Comparison of ENCODE assay signal across 16 cellular contexts in genomic region chr3:64675848-64676247, GRCh38. TPM values are rescaled to one million over a fixed set of nuclear protein-coding genes. Genes with fewer than 3 reads are reported as not detected.
DNase-seq lines count a peak whose midpoint lies in the region; ATAC-seq and TF ChIP-seq lines count a peak whose summit lies in the region.
"Had no signal": no experiment of that assay in that cellular context is flagged by ENCODE, and none has a peak within 500 bp of the region (broad histone marks: within the 10 kb centered on the region; RNA-seq: fewer than 3 reads in every experiment).

No MANE protein-coding gene starts in this region.

- H3K27ac ChIP-seq in esophagus muscularis mucosa (replicated peaks in 1 of 4) (peak overlapping the region in 1 of 4 donors; percentile 7), smooth muscle cell (ENCODE audit: low read depth) (peak overlapping the region; percentile 95), mammary epithelial cell (ENCODE audit: insufficient read depth, low read depth, low read length) (no peak overlapping the region)
- H3K27ac ChIP-seq: BLaER1 treated with 17β-estradiol and CSF1 and Interleukin-3, amounts not matched to agents 10 nM and 100 nM had no signal

- H3K9me3 ChIP-seq in BE2C (no peaks in the 10 kb centered on the region), esophagus muscularis mucosa (no peaks in the 10 kb centered on the region), smooth muscle cell (replicated peaks; ENCODE audit: low read depth) (no peaks in the 10 kb centered on the region), mammary epithelial cell (replicated peaks; ENCODE audit: insufficient read depth, low read length) (no peaks in the 10 kb centered on the region)
- H3K9me3 ChIP-seq: BLaER1 treated with 17β-estradiol and CSF1 and Interleukin-3, amounts not matched to agents 10 nM and 100 nM had no signal

- no peak for TF ChIP-seq CTCF in BE2C (IDR thresholded peaks at IDR 0.05; ENCODE audit: low read depth, low read length)
- no peak for TF ChIP-seq CTCF in esophagus muscularis mucosa (IDR thresholded peaks at IDR 0.05)
- no peak for TF ChIP-seq CTCF in smooth muscle cell (IDR thresholded peaks at IDR 0.05; ENCODE audit: borderline replicate concordance, insufficient read depth, poor library complexity, severe bottlenecking)
- TF ChIP-seq CTCF in mammary epithelial cell (conservative IDR thresholded peaks at IDR 0.05 in 1 of 2, IDR thresholded peaks at IDR 0.05 in 1 of 2; ENCODE audit: extremely low read depth in 1 of 2, insufficient read depth in 1 of 2, low read depth in 1 of 2, low read length in 2 of 2) = no peak

- H3K4me2 ChIP-seq in smooth muscle cell (no peak overlapping the region), mammary epithelial cell (ENCODE audit: insufficient read depth, low read depth, low read length) (no peak overlapping the region)
- H3K4me2 ChIP-seq: BLaER1 treated with 17β-estradiol and CSF1 and Interleukin-3, amounts not matched to agents 10 nM and 100 nM had no signal

- H3K4me1 ChIP-seq in BE2C (peaks cover 27% of the 10 kb centered on the region), esophagus muscularis mucosa (peaks cover 5 to 34% (median 14%) of the 10 kb centered on the region in 4 donors), smooth muscle cell (ENCODE audit: low read depth) (peaks cover 22% of the 10 kb centered on the region), mammary epithelial cell (ENCODE audit: insufficient read depth, low read length) (no peaks in the 10 kb centered on the region)
- H3K4me1 ChIP-seq: BLaER1 treated with 17β-estradiol and CSF1 and Interleukin-3, amounts not matched to agents 10 nM and 100 nM had no signal

- CTCF ChIA-PET in mammary epithelial cell (lab: Charles Lee; ENCODE audit: low non-redundant PET) = no interaction called here

- no peak for ATAC-seq in activated naive CD4-positive, alpha-beta T cell treated with anti-CD3 and anti-CD28 coated beads, Interleukin-2, amount 50 U/mL, for 72 hours
- ATAC-seq: HCT116 had no signal

- 89% methylated on average over 1 of the region's 1 CpG for WGBS in esophagus muscularis mucosa
- 55% methylated on average over 1 of the region's 1 CpG for WGBS in smooth muscle cell (ENCODE audit: low lambda C conversion rate)
- WGBS in mammary epithelial cell (ENCODE audit: low coverage, missing lambda C conversion rate) = 100% methylated on average over 1 of the region's 1 CpG

- peaks cover 4 to 8% of the 10 kb centered on the region in 2 donors for H3K9me3 Mint-ChIP-seq in activated naive CD4-positive, alpha-beta T cell treated with anti-CD3 and anti-CD28 coated beads, Interleukin-2, amount 50 U/mL, for 72 hours

- peaks cover 19% of the 10 kb centered on the region for H3F3A ChIP-seq in smooth muscle cell (ENCODE audit: low read depth)

- no peak for TF ChIP-seq EP300 in esophagus muscularis mucosa (IDR thresholded peaks at IDR 0.05)

- H3K27me3 ChIP-seq in BE2C (no peaks in the 10 kb centered on the region), esophagus muscularis mucosa (no peaks in the 10 kb centered on the region), smooth muscle cell (ENCODE audit: low read depth) (no peaks in the 10 kb centered on the region), mammary epithelial cell (ENCODE audit: insufficient read depth, low read length) (no peaks in the 10 kb centered on the region)
- H3K27me3 ChIP-seq: BLaER1 treated with 17β-estradiol and CSF1 and Interleukin-3, amounts not matched to agents 10 nM and 100 nM had no signal

- H2AFZ ChIP-seq in smooth muscle cell (ENCODE audit: low read depth) (peak overlapping the region; percentile 23), mammary epithelial cell (ENCODE audit: low read depth, low read length) (no peak overlapping the region)
- H2AFZ ChIP-seq: GM23248 had no signal

- H3K4me3 ChIP-seq in BE2C (ENCODE audit: low read depth, low read length) = no peak overlapping the region
- no peak overlapping the region for H3K4me3 ChIP-seq in esophagus muscularis mucosa
- no peak overlapping the region for H3K4me3 ChIP-seq in smooth muscle cell
- no peak overlapping the region for H3K4me3 ChIP-seq in mammary epithelial cell (replicated peaks in 1 of 3; ENCODE audit: insufficient read depth in 1 of 3, low read depth in 2 of 3, low read length in 3 of 3)
- H3K4me3 ChIP-seq: BLaER1 treated with 17β-estradiol and CSF1 and Interleukin-3, amounts not matched to agents 10 nM and 100 nM; GM23248 had no signal

- peak; percentile 53 for DNase-seq in BE2C
- DNase-seq in SK-N-DZ (ENCODE audit: low spot score) = peak; percentile 39
- DNase-seq in esophagus muscularis mucosa (ENCODE audit: extremely low spot score) = peak; percentile 37
- DNase-seq in smooth muscle cell (lab: John Stamatoyannopoulos, UW; ENCODE audit: unreplicated experiment) = no peak
- DNase-seq in mammary epithelial cell = no peak
- DNase-seq in GDM1 (lab: John Stamatoyannopoulos, UW) = no peak
- DNase-seq in activated naive CD4-positive, alpha-beta T cell treated with anti-CD3 and anti-CD28 coated beads, Interleukin-2, amount 50 U/mL, for 72 hours (ENCODE audit: low spot score in 2 of 2) = no peak
- no peak for DNase-seq in posterior vena cava (ENCODE audit: low spot score)
- DNase-seq: 8988T; AML-193; CD4-positive, CD25-positive, alpha-beta regulatory T cell; DMS79; GM23248 had no signal

- TF ChIP-seq POLR2A in esophagus muscularis mucosa (IDR thresholded peaks at IDR 0.05; ENCODE audit: low read depth) = no peak

- dilution Hi-C loops in mammary epithelial cell (cut with HindIII; ENCODE audit: low sequenced_read_pairs) = no loop called here

- H3K27ac Mint-ChIP-seq in activated naive CD4-positive, alpha-beta T cell treated with anti-CD3 and anti-CD28 coated beads, Interleukin-2, amount 50 U/mL, for 72 hours = no peak overlapping the region
- H3K27ac Mint-ChIP-seq: CD4-positive, CD25-positive, alpha-beta regulatory T cell had no signal

- H4K20me1 ChIP-seq in smooth muscle cell (ENCODE audit: low read depth) (peaks cover 3% of the 10 kb centered on the region), mammary epithelial cell (ENCODE audit: insufficient read depth, low read length) (no peaks in the 10 kb centered on the region)
- H4K20me1 ChIP-seq: BLaER1 treated with 17β-estradiol and CSF1 and Interleukin-3, amounts not matched to agents 10 nM and 100 nM had no signal

- H3K36me3 Mint-ChIP-seq in activated naive CD4-positive, alpha-beta T cell treated with anti-CD3 and anti-CD28 coated beads, Interleukin-2, amount 50 U/mL, for 72 hours = no peaks in the 10 kb centered on the region
- H3K36me3 Mint-ChIP-seq: CD4-positive, CD25-positive, alpha-beta regulatory T cell had no signal

- in situ Hi-C loops in mammary epithelial cell (cut with MboI; ENCODE audit: low sequenced_read_pairs in 2 of 2) = no loop called here

- peaks cover 79% of the 10 kb centered on the region for H3K79me2 ChIP-seq in smooth muscle cell (ENCODE audit: low read depth)
- no peaks in the 10 kb centered on the region for H3K79me2 ChIP-seq in mammary epithelial cell (ENCODE audit: insufficient read depth, low read length)

- no TSS peak for BruUV-seq in mammary epithelial cell (replicated peaks; lab: Mats Ljungman, UMichigan)

- peaks cover 40% of the 10 kb centered on the region for H3K36me3 ChIP-seq in BE2C
- peaks cover 8 to 90% (median 48%) of the 10 kb centered on the region in 4 donors for H3K36me3 ChIP-seq in esophagus muscularis mucosa
- H3K36me3 ChIP-seq in smooth muscle cell (ENCODE audit: low read depth) = peaks cover 9% of the 10 kb centered on the region
- H3K36me3 ChIP-seq in mammary epithelial cell (ENCODE audit: insufficient read depth, low read length) = no peaks in the 10 kb centered on the region
- H3K36me3 ChIP-seq: BLaER1 treated with 17β-estradiol and CSF1 and Interleukin-3, amounts not matched to agents 10 nM and 100 nM had no signal

- intact Hi-C loops in esophagus muscularis mucosa (cut with DNase I) = no loop called here
- intact Hi-C loops in mammary epithelial cell (cut with micrococcal nuclease) = no loop called here
- intact Hi-C loops in posterior vena cava (cut with DNase I) = no loop called here

- H3K9ac ChIP-seq in smooth muscle cell (ENCODE audit: low read depth) = peak overlapping the region; percentile 77
- H3K9ac ChIP-seq in mammary epithelial cell (ENCODE audit: insufficient read depth, low read length) = no peak overlapping the region
- H3K9ac ChIP-seq: BLaER1 treated with 17β-estradiol and CSF1 and Interleukin-3, amounts not matched to agents 10 nM and 100 nM; GM23248 had no signal

RNA-seq across cellular contexts. Expression of gene ADAMTS9, which starts 12.0 kb away (rescaled TPM):
- polyA plus RNA-seq in BE2C (2012; ENCODE audit: insufficient read depth, insufficient read length, low read depth) = 6.7 TPM
- 25.4 and 28.3 TPM in 2 replicates for polyA plus RNA-seq in SK-N-DZ (2014; cell fraction: cytosol; rRNA removed)
- 18.1 and 39.7 TPM in 2 replicates for polyA plus RNA-seq in SK-N-DZ (2014; cell fraction: nucleus; rRNA removed)
- total RNA-seq in esophagus muscularis mucosa = 100 to 1,000 TPM in 1 of 4 donors, 10 to 100 TPM in 3; 45.3 to 142 (median 56.6) TPM
- total RNA-seq in smooth muscle cell = 66.6 and 68.0 TPM in 2 replicates
- 18.7 and 19.9 TPM in 2 replicates for polyA plus RNA-seq in smooth muscle cell
- total RNA-seq in mammary epithelial cell = 1 to 10 TPM; 2.7 to 7.5 TPM
- polyA plus RNA-seq in mammary epithelial cell = 0.31 TPM
- polyA minus RNA-seq in mammary epithelial cell = 7.0 TPM
- not detected for total RNA-seq in activated naive CD4-positive, alpha-beta T cell treated with anti-CD3 and anti-CD28 coated beads, Interleukin-2, amount 50 U/mL, for 72 hours
- 100 to 1,000 TPM in 1 of 2 donors, 10 to 100 TPM in 1; 82.8 to 105 TPM for total RNA-seq in posterior vena cava
- total RNA-seq: G401 had no signal
- polyA plus RNA-seq: CD4-positive, CD25-positive, alpha-beta regulatory T cell had no signal

Comparison
In these comparisons a context has a peak if more than half of its experiments do, and no peak if none do; other contexts are left out.
1. DNase-seq: peak in BE2C (single experiment), SK-N-DZ (single experiment) and esophagus muscularis mucosa (single experiment); none in smooth muscle cell (single experiment), mammary epithelial cell (single experiment), GDM1 (single experiment), activated naive CD4-positive, alpha-beta T cell treated with anti-CD3 and anti-CD28 coated beads, Interleukin-2, amount 50 U/mL, for 72 hours (0 of 2) and posterior vena cava (single experiment).